8 cellular contexts compared by ENCODE assay signal in the genomic region with DNA sequence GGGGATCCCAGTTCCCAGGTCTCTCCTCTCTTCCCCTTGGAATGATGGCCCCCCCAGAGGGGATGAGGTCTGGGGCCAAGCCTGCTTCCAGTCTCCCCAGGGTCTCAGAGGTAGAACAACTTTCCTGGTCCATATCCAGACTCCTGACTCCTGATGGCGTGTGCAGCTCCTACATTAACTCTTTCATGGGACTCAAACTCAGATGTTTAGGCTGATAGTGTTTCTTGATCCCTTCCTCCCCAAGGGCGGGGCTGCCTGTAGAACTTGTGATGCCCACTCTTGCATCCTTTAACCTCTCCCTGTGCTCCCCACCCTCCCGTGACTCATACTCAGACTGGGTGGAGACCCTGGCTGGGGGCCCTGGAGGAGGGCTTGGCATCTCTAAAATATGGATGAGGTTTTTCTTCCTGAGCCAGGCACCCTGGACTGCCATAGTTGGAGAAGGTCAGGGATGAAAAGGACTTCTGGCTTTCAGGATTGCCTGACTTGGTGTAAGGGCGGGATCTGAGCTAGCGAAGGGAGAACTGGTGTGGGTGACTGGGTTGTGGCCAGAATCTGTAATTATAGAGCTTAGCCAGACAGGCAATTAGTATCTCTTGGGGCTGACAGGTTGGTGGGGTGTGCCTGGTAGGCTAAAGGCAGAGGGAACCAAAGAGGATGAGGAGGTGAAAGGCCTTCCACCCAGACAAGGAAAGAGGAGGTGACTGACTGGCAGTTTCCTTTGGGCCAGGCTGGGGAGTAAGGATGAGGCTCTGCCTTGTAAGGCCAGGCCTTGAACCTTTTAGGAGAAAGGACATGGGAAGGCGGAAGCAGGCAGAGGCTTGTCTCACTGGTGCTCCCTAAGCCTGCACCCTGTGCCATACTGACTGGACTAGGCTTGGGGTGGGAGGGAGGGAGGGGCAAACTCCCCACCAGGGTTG. TPM values are rescaled to one million over a fixed set of nuclear protein-coding genes. Genes with fewer than 3 reads are reported as not detected.
DNase-seq lines count a peak whose midpoint lies in the region; ATAC-seq and TF ChIP-seq lines count a peak whose summit lies in the region.

No MANE protein-coding gene starts in this region.

- peak overlapping the region; percentile 75 for H3K27ac ChIP-seq in HUES48 (ENCODE audit: low read depth, low read length)
- peak overlapping the region; percentile 10 for H3K27ac ChIP-seq in adipose tissue (ENCODE audit: low read depth, low read length)
- H3K27ac ChIP-seq in stomach smooth muscle (ENCODE audit: low read length), result peak overlapping the region; percentile 96

- ATAC-seq in HG02759 (IDR thresholded peaks at IDR 0.05; ENCODE audit: unreplicated experiment), result no peak
- ATAC-seq in GM21717 (IDR thresholded peaks at IDR 0.05; ENCODE audit: unreplicated experiment), result no peak

- WGBS in adipose tissue, 3 donors, result 50 to 64% (median 54%) methylated on average over 6 of the region's 6 CpGs

- peaks cover 16% of the 10 kb centered on the region for H3K36me3 ChIP-seq in HUES48 (ENCODE audit: control insufficient read depth, insufficient read depth, low read length)
- peaks cover 6 to 17% of the 10 kb centered on the region in 2 donors for H3K36me3 ChIP-seq in stomach smooth muscle (ENCODE audit: control insufficient read depth in 2 of 2, insufficient read depth in 2 of 2, low read length in 2 of 2)

- peak overlapping the region; percentile 96 for H3K4me3 ChIP-seq in AG09309 (ENCODE audit: control insufficient read depth, low read depth, low read length)
- H3K4me3 ChIP-seq in HUES48 (ENCODE audit: low read depth, low read length), result peak overlapping the region; percentile 86
- H3K4me3 ChIP-seq in iPS-11a (ENCODE audit: low read depth, low read length), result peak overlapping the region; percentile 13
- H3K4me3 ChIP-seq in stomach smooth muscle (ENCODE audit: low read length in 2 of 2), result peak overlapping the region; percentile 83 to 91

- H3K9me3 ChIP-seq in HUES48 (ENCODE audit: control insufficient read depth, insufficient read depth, low read length) (no peaks in the 10 kb centered on the region), stomach smooth muscle (ENCODE audit: control insufficient read depth in 2 of 2, low read length in 2 of 2) (no peaks in the 10 kb centered on the region)

- peaks cover 6% of the 10 kb centered on the region; the same call in 1 of the 2 replicates for H3K27me3 ChIP-seq in HUES48 (ENCODE audit: control insufficient read depth, insufficient read depth, low read length)
- peaks cover 0 to 10% of the 10 kb centered on the region in 2 donors for H3K27me3 ChIP-seq in stomach smooth muscle (ENCODE audit: control insufficient read depth in 1 of 2, insufficient read depth in 2 of 2, low read length in 2 of 2)

- peak; percentile 57 for DNase-seq in AG09309 (ENCODE audit: low read depth)
- no peak for DNase-seq in stimulated activated CD4-positive, alpha-beta T cell treated with anti-CD3 and anti-CD28 coated beads, Interleukin-4, amount 100 ng/mL, for 1 hour

- H3K9ac ChIP-seq in HUES48 (ENCODE audit: low read depth, low read length) (no peak overlapping the region), stomach smooth muscle (ENCODE audit: low read length in 2 of 2) (peak overlapping the region; percentile 92 to 93)

- H3K4me1 ChIP-seq in HUES48 (ENCODE audit: control insufficient read depth, insufficient read depth, low read length) (peaks cover 30% of the 10 kb centered on the region), stomach smooth muscle (ENCODE audit: control insufficient read depth, insufficient read depth, low read length) (peaks cover 42% of the 10 kb centered on the region)

- TF ChIP-seq CTCF in AG09309 (IDR thresholded peaks at IDR 0.05; ENCODE audit: control insufficient read depth, insufficient read depth, low read depth, low read length, missing control alignments), result no peak

RNA-seq across cellular contexts. Expression of a gene that starts 1.5 kb away (rescaled TPM):
- polyA plus RNA-seq in adipose tissue, result 10 to 100 TPM in 2 of 3 donors, 1 to 10 TPM in 1; 6.4 to 22.7 (median 14.5) TPM

RNA-seq across cellular contexts. Expression of a gene that starts 5.9 kb away (rescaled TPM):
- under 1 TPM in 1 of 3 donors, not detected in 2; 0.07 TPM for polyA plus RNA-seq in adipose tissue

RNA-seq across cellular contexts. Expression of a gene that starts 54.4 kb away (rescaled TPM):
- polyA plus RNA-seq in adipose tissue, result 10 to 100 TPM; 79.8 to 96.7 (median 87.2) TPM

Comparison
In these comparisons a context has a peak if more than half of its experiments do, and no peak if none do; other contexts are left out.
1. H3K4me3 ChIP-seq: peak in every context shown above with its lines; median percentile 96 in AG09309; 87 in stomach smooth muscle; 86 in HUES48; 13 in iPS-11a.
2. H3K27ac ChIP-seq: peak in every context shown above with its lines; median percentile 96 in stomach smooth muscle; 75 in HUES48; 10 in adipose tissue.